ENCODE assay signal across 8 cellular contexts in genomic region chr19:10086904-10087256, GRCh38. TPM values are rescaled to one million over a fixed set of nuclear protein-coding genes. Genes with fewer than 3 reads are reported as not detected.
DNase-seq lines count a peak whose midpoint lies in the region; ATAC-seq and TF ChIP-seq lines count a peak whose summit lies in the region.

No MANE protein-coding gene starts in this region.

- CTCF ChIA-PET in AG04450 (lab: Charles Lee) = no interaction called here

- DNase-seq in AG04450 (ENCODE audit: low read depth, low spot score) = no peak
- no peak for DNase-seq in RWPE2 (ENCODE audit: low spot score)
- DNase-seq in choroid plexus epithelial cell (ENCODE audit: low read depth) = no peak
- no peak for DNase-seq in transverse colon
- DNase-seq in NCI-H146 treated with DMSO at 0.1 percent for 48 hours (lab: John Stamatoyannopoulos, UW; ENCODE audit: unreplicated experiment) = no peak
- DNase-seq in NCI-H2107 (lab: John Stamatoyannopoulos, UW) = no peak
- DNase-seq in NCI-H1048 (lab: John Stamatoyannopoulos, UW) = no peak

- H3K27me3 ChIP-seq in AG04450 (ENCODE audit: control insufficient read depth, insufficient read depth, low read length) (no peaks in the 10 kb centered on the region), RWPE2 (ENCODE audit: insufficient read depth, poor library complexity, severe bottlenecking) (no peaks in the 10 kb centered on the region), mucosa of stomach (ENCODE audit: control insufficient read depth, insufficient read depth, low read length) (no peaks in the 10 kb centered on the region), transverse colon (no peaks in the 10 kb centered on the region)

- intact Hi-C loops in transverse colon (cut with DNase I; ENCODE audit: low total_unique reads) = no loop called here

- H3K27ac ChIP-seq in AG04450 (ENCODE audit: low read depth, low read length) (no peak overlapping the region), RWPE2 (ENCODE audit: poor library complexity, severe bottlenecking) (peak overlapping the region; percentile 39), transverse colon (peak overlapping the region; percentile 85 to 93 (median 88))

- no peak for ATAC-seq in RWPE2 (ENCODE audit: low read depth)

- POLR2A ChIA-PET in AG04450 (lab: Yijun Ruan, JAX) = interaction anchor here (0.7 to 1.0 kb wide), 2 partner anchors 10 to 83 kb away, joined by 4 read pairs; no protein-coding TSS in a partner anchor

- no peak for TF ChIP-seq POLR2A in transverse colon (IDR thresholded peaks at IDR 0.05)

- H3K36me3 ChIP-seq in RWPE2 (ENCODE audit: low read depth) = peaks cover 17% of the 10 kb centered on the region
- H3K36me3 ChIP-seq in mucosa of stomach (ENCODE audit: control insufficient read depth, insufficient read depth, low read length) = no peaks in the 10 kb centered on the region
- H3K36me3 ChIP-seq in transverse colon = no peaks in the 10 kb centered on the region

- WGBS in transverse colon (ENCODE audit: low coverage in 1 of 2), 2 donors = 21% methylated on average over 26 of the region's 26 CpGs; no CpG with 5 or more reads in 1 of the 2 donors

- H3K4me3 ChIP-seq in AG04450 (ENCODE audit: low read depth, low read length) (peak overlapping the region; percentile 92), RWPE2 (ENCODE audit: severe bottlenecking) (peak overlapping the region; percentile 71), choroid plexus epithelial cell (ENCODE audit: low read depth, low read length) (peak overlapping the region; percentile 95), mucosa of stomach (ENCODE audit: low read length) (peak overlapping the region; percentile 93), transverse colon (peak overlapping the region; percentile 76 to 99 (median 82))

- in situ Hi-C loops in transverse colon (cut with MboI; ENCODE audit: low pct_ligation_motif_present in 1 of 4, low pct_unique_long_range_greater_than_20kb in 1 of 4, low sequenced_read_pairs in 3 of 4) = no loop called here

- TF ChIP-seq CTCF in AG04450 (IDR thresholded peaks at IDR 0.05; ENCODE audit: low read depth, low read length) (no peak), RWPE2 (IDR thresholded peaks at IDR 0.05; ENCODE audit: poor library complexity, severe bottlenecking) (no peak), choroid plexus epithelial cell (conservative IDR thresholded peaks at IDR 0.05; ENCODE audit: low read depth, low read length) (no peak), transverse colon (IDR thresholded peaks at IDR 0.05) (no peak)

- TF ChIP-seq EP300 in transverse colon (IDR thresholded peaks at IDR 0.05; ENCODE audit: low read depth) = no peak

- peak overlapping the region; percentile 92 for H3K9ac ChIP-seq in mucosa of stomach (ENCODE audit: low read length)

- H3K4me1 ChIP-seq in RWPE2 (ENCODE audit: insufficient read depth, poor library complexity, severe bottlenecking) (no peaks in the 10 kb centered on the region), mucosa of stomach (ENCODE audit: control insufficient read depth, insufficient read depth, low read length) (peaks cover 5% of the 10 kb centered on the region), transverse colon (peaks cover 0 to 5% (median 1%) of the 10 kb centered on the region in 4 donors)

- H3K9me3 ChIP-seq in AG04450 (ENCODE audit: control insufficient read depth, insufficient read depth, low read length) (peaks cover 4% of the 10 kb centered on the region; the same call in 1 of the 2 replicates), RWPE2 (ENCODE audit: severe bottlenecking) (no peaks in the 10 kb centered on the region), mucosa of stomach (ENCODE audit: control insufficient read depth, low read length) (no peaks in the 10 kb centered on the region), transverse colon (no peaks in the 10 kb centered on the region)

RNA-seq across cellular contexts. Expression of gene SHFL, which starts 0.8 kb away (rescaled TPM):
- polyA plus RNA-seq in AG04450 (2011; rRNA removed) = 25.0 and 25.9 TPM in 2 replicates
- polyA minus RNA-seq in AG04450 (2011; rRNA and poly(A)+ RNA removed) = 15.6 and 22.6 TPM in 2 replicates
- total RNA-seq in transverse colon = 10 to 100 TPM; 24.5 to 56.1 (median 39.0) TPM

RNA-seq across cellular contexts. Expression of gene ANGPTL6, which starts 15.6 kb away (rescaled TPM):
- 0.09 and 0.11 TPM in 2 replicates for polyA plus RNA-seq in AG04450 (2011; rRNA removed)
- not detected in 2 replicates for polyA minus RNA-seq in AG04450 (2011; rRNA and poly(A)+ RNA removed)
- total RNA-seq in transverse colon = 1 to 10 TPM in 1 of 4 donors, under 1 TPM in 2, not detected in 1; 0.32 to 4.5 (median 0.55) TPM

RNA-seq across cellular contexts. Expression of gene PPAN, which starts 19.3 kb away (rescaled TPM):
- 11.5 and 13.1 TPM in 2 replicates for polyA plus RNA-seq in AG04450 (2011; rRNA removed)
- polyA minus RNA-seq in AG04450 (2011; rRNA and poly(A)+ RNA removed) = 39.0 and 61.7 TPM in 2 replicates
- total RNA-seq in transverse colon = 10 to 100 TPM; 10.1 to 31.8 (median 21.5) TPM

RNA-seq across cellular contexts. Expression of gene P2RY11, which starts 24.6 kb away (rescaled TPM):
- 1.0 and 2.1 TPM in 2 replicates for polyA plus RNA-seq in AG04450 (2011; rRNA removed)
- polyA minus RNA-seq in AG04450 (2011; rRNA and poly(A)+ RNA removed) = 1.7 and 3.0 TPM in 2 replicates
- total RNA-seq in transverse colon = 10 to 100 TPM in 1 of 4 donors, 1 to 10 TPM in 2, under 1 TPM in 1; 0.80 to 13.8 (median 6.9) TPM

RNA-seq across cellular contexts. Expression of gene EIF3G, which starts 32.8 kb away (rescaled TPM):
- polyA plus RNA-seq in AG04450 (2011; rRNA removed) = 127 and 146 TPM in 2 replicates
- polyA minus RNA-seq in AG04450 (2011; rRNA and poly(A)+ RNA removed) = 54.2 and 75.9 TPM in 2 replicates
- 100 to 1,000 TPM; 169 to 293 (median 198) TPM for total RNA-seq in transverse colon
